In the genomic region with DNA sequence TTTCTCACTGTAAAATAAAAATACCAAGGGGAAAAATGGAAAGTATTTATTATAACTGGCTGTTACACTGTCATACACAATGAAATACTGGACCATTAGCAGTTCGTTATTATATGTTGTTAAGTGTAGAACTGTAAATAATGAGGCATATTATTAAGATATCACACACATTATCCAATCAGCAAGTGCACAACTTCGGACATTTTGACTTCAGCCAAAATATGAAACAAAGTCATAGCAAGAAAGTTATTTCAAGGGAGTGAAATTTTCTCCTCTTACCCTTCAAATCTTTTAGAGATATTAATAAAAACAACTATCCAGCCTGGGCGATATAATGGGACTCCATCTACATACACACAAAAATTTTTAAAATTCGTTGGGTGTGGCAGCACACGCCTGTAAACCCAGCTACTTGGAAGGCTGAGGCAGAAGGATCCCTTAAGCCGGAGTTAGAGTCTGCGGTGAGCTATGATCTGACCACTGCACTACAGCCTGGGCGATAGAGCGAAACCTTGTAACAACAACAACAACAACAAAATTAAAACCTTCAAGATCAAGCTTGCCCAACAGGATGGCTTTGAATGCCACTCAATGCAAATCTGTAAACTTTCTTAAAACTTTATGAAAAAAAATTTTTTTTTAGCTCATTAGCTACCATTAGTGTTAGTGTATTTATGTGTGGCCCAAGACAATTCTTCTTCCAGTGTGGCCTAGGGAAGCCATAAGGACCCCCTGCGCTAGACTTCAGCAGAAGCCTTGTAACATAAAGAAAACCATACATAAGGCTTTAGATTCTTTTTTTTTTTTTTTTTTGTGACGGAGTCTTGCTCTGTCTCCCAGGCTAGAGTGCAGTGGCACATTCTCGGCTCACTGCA, we compare ENCODE assay signal across 8 cellular contexts. TPM values are rescaled to one million over a fixed set of nuclear protein-coding genes. Genes with fewer than 3 reads are reported as not detected.
DNase-seq lines count a peak whose midpoint lies in the region; ATAC-seq and TF ChIP-seq lines count a peak whose summit lies in the region.

No MANE protein-coding gene starts in this region.

- no peak for TF ChIP-seq CTCF in chondrocyte (IDR thresholded peaks at IDR 0.05)
- no peak for TF ChIP-seq CTCF in neural progenitor cell (IDR thresholded peaks at IDR 0.05)

- ATAC-seq in GM19351 (IDR thresholded peaks at IDR 0.05; ENCODE audit: unreplicated experiment) (peak; percentile 10), GM21737 (IDR thresholded peaks at IDR 0.05; ENCODE audit: unreplicated experiment) (no peak), HG02610 (IDR thresholded peaks at IDR 0.05; ENCODE audit: unreplicated experiment) (no peak), GM21825 (IDR thresholded peaks at IDR 0.05; ENCODE audit: unreplicated experiment) (no peak)

- no peaks in the 10 kb centered on the region for H4K20me1 ChIP-seq in neural progenitor cell (ENCODE audit: low read depth)

- H3K36me3 ChIP-seq in neural progenitor cell, result no peaks in the 10 kb centered on the region

- peaks cover 2% of the 10 kb centered on the region for H3K9me3 Mint-ChIP-seq in chondrocyte (ENCODE audit: low read depth)
- H3K9me3 Mint-ChIP-seq in neural progenitor cell, result peaks cover 9% of the 10 kb centered on the region

- no peaks in the 10 kb centered on the region for H3K27me3 ChIP-seq in neural progenitor cell

- peaks cover 28% of the 10 kb centered on the region for H3K4me1 ChIP-seq in neural progenitor cell

- H3K4me3 Mint-ChIP-seq in chondrocyte (ENCODE audit: unreplicated experiment) (peak overlapping the region; percentile 83), neural progenitor cell (peak overlapping the region; percentile 83)

- H3K4me3 ChIP-seq in neural progenitor cell, result peak overlapping the region; percentile 53

- H3K27ac Mint-ChIP-seq in chondrocyte (ENCODE audit: unreplicated experiment), result peak overlapping the region; percentile 99
- H3K27ac Mint-ChIP-seq in neural progenitor cell, result no peak overlapping the region

- no peaks in the 10 kb centered on the region for H3K9me3 ChIP-seq in neural progenitor cell (ENCODE audit: low read depth)

- H3K79me2 ChIP-seq in neural progenitor cell (ENCODE audit: low read depth), result peaks cover 89% of the 10 kb centered on the region

- DNase-seq in NCI-H69 (lab: John Stamatoyannopoulos, UW) (peak; percentile 5), chondrocyte (ENCODE audit: low spot score) (no peak), neural progenitor cell (ENCODE audit: low spot score) (no peak), foreskin melanocyte (no peak)

- peak overlapping the region; percentile 98 for H3K27ac ChIP-seq in neural progenitor cell

- no peak overlapping the region for H3K9ac ChIP-seq in neural progenitor cell

- peaks cover 38% of the 10 kb centered on the region for H3K4me1 Mint-ChIP-seq in chondrocyte (ENCODE audit: low read depth)
- H3K4me1 Mint-ChIP-seq in neural progenitor cell, result peaks cover 33% of the 10 kb centered on the region

- no peak overlapping the region for H2AFZ ChIP-seq in neural progenitor cell (replicated peaks)

- H3K36me3 Mint-ChIP-seq in chondrocyte (ENCODE audit: low read depth) (no peaks in the 10 kb centered on the region), neural progenitor cell (peaks cover 27% of the 10 kb centered on the region)

- H3F3A ChIP-seq in neural progenitor cell (ENCODE audit: low read depth), result peaks cover 15% of the 10 kb centered on the region

- peak overlapping the region; percentile 76 for H3K4me2 ChIP-seq in neural progenitor cell

- H3K27me3 Mint-ChIP-seq in chondrocyte (ENCODE audit: low read depth), result no peaks in the 10 kb centered on the region
- peaks cover 7% of the 10 kb centered on the region for H3K27me3 Mint-ChIP-seq in neural progenitor cell (ENCODE audit: insufficient read depth, low read depth)

RNA-seq across cellular contexts. Expression of gene CISD2, which starts 1.3 kb away (rescaled TPM):
- total RNA-seq in chondrocyte, result 20.7 to 30.9 TPM (median 29.7 TPM) in 3 replicates
- 44.0 and 78.6 TPM in 2 replicates for total RNA-seq in neural progenitor cell (ENCODE audit: low replicate concordance)

RNA-seq across cellular contexts. Expression of gene UBE2D3, which starts 40.2 kb away (rescaled TPM):
- total RNA-seq in chondrocyte (227 to 235 TPM (median 234 TPM) in 3 replicates), neural progenitor cell (ENCODE audit: low replicate concordance) (472 and 573 TPM in 2 replicates)
